Comparison of ENCODE assay signal across 22 cellular contexts in the genomic region with DNA sequence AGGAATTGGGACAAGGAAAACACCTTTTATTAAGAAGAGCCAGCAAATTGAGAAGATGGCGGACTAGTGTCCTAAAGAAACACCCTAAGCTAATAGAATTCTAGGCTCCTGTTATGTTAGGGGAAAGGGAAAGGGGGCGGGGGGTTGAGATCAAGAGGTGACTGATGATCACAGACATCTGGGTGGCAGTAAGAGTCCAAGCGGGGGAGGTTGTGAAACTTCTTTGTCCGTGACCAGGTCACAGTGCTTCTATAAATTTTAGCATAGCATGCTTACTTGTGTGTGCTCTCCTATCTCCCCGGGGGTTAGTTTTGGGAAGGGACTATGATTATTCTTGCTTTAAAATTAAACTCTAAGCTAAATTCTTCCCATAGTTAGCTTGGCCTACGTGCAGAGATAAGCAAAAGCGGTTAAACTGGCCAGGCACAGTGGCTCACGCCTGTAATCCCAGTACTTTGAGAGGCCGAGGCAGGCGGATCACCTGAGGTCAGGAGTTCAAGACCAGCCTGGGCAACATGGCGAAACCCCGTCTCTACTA.
DNase-seq lines count a peak whose midpoint lies in the region; ATAC-seq and TF ChIP-seq lines count a peak whose summit lies in the region.
"Had no signal": no experiment of that assay in that cellular context is flagged by ENCODE, and none has a peak within 500 bp of the region (broad histone marks: within the 10 kb centered on the region; RNA-seq: fewer than 3 reads in every experiment).

No MANE protein-coding gene starts in this region.

- no peak for TF ChIP-seq RAD21 in SK-N-SH (IDR thresholded peaks at IDR 0.05; ENCODE audit: low read length)

- H2BK120ac ChIP-seq in neuronal stem cell (ENCODE audit: low read depth, low read length) = no peak overlapping the region

- H3K9ac ChIP-seq in neural progenitor cell = no peak overlapping the region
- no peak overlapping the region for H3K9ac ChIP-seq in SK-N-SH
- H3K9ac ChIP-seq in GM23248 = no peak overlapping the region
- no peak overlapping the region for H3K9ac ChIP-seq in neuronal stem cell (ENCODE audit: low read depth, low read length, poor library complexity)
- H3K9ac ChIP-seq: BLaER1 treated with 17β-estradiol and CSF1 and Interleukin-3, amounts not matched to agents 10 nM and 100 nM had no signal

- H3K4me3 ChIP-seq in GM23338 (no peak overlapping the region), neural progenitor cell (no peak overlapping the region), SK-N-SH (ENCODE audit: low read depth in 2 of 2, low read length in 1 of 2) (no peak overlapping the region), GM23248 (no peak overlapping the region), neuronal stem cell (ENCODE audit: low read length in 2 of 2) (no peak overlapping the region), right cardiac atrium (ENCODE audit: low read length) (no peak overlapping the region)
- H3K4me3 ChIP-seq: A549; BLaER1 treated with 17β-estradiol and CSF1 and Interleukin-3, amounts not matched to agents 10 nM and 100 nM had no signal

- H3K27ac ChIP-seq in GM23338 (ENCODE audit: low read depth) (no peak overlapping the region), neural progenitor cell (no peak overlapping the region), SK-N-SH (ENCODE audit: low read depth in 2 of 2, low read length in 1 of 2) (no peak overlapping the region), GM23248 (no peak overlapping the region), neuronal stem cell (replicated peaks; ENCODE audit: low read length) (no peak overlapping the region), right cardiac atrium (ENCODE audit: low read length) (no peak overlapping the region)
- H3K27ac ChIP-seq: BLaER1 treated with 17β-estradiol and CSF1 and Interleukin-3, amounts not matched to agents 10 nM and 100 nM had no signal

- H3K9me3 Mint-ChIP-seq in GM23338 = no peaks in the 10 kb centered on the region; the same call in 2 of the 3 replicates
- H3K9me3 Mint-ChIP-seq in neural progenitor cell = peaks cover 3% of the 10 kb centered on the region
- H3K9me3 Mint-ChIP-seq: CD4-positive, alpha-beta T cell had no signal

- H3K79me2 ChIP-seq in GM23338 (replicated peaks; ENCODE audit: insufficient read depth) (no peaks in the 10 kb centered on the region), neural progenitor cell (ENCODE audit: low read depth) (peaks cover 49% of the 10 kb centered on the region), SK-N-SH (ENCODE audit: insufficient read depth) (no peaks in the 10 kb centered on the region), GM23248 (ENCODE audit: insufficient read depth) (no peaks in the 10 kb centered on the region)

- no peak overlapping the region for H3K23ac ChIP-seq in neuronal stem cell (ENCODE audit: low read depth, low read length, poor library complexity)

- no peak overlapping the region for H3K18ac ChIP-seq in neuronal stem cell (ENCODE audit: low read length)

- no peak overlapping the region for H3K4ac ChIP-seq in neuronal stem cell (ENCODE audit: low read length)

- peaks cover 8% of the 10 kb centered on the region; the same call in 1 of the 2 replicates for H3K4me1 ChIP-seq in GM23338 (ENCODE audit: insufficient read depth)
- peaks cover 33% of the 10 kb centered on the region for H3K4me1 ChIP-seq in neural progenitor cell
- H3K4me1 ChIP-seq in SK-N-SH (ENCODE audit: control insufficient read depth in 1 of 2, insufficient read depth in 2 of 2, low read depth in 1 of 2, low read length in 1 of 2) = peaks cover 0 to 7% of the 10 kb centered on the region in 2 experiments; a peak in 1 of 4 replicates
- peaks cover 13% of the 10 kb centered on the region; the same call in 1 of the 2 replicates for H3K4me1 ChIP-seq in GM23248 (ENCODE audit: insufficient read depth)
- H3K4me1 ChIP-seq in neuronal stem cell (ENCODE audit: control insufficient read depth in 2 of 2, insufficient read depth in 1 of 2, low read depth in 1 of 2, low read length in 2 of 2) = peaks cover 11 to 16% of the 10 kb centered on the region in 2 donors
- H3K4me1 ChIP-seq in right cardiac atrium (ENCODE audit: control insufficient read depth, insufficient read depth, low read length) = no peaks in the 10 kb centered on the region
- H3K4me1 ChIP-seq: BE2C had no signal

- H3K27me3 ChIP-seq in GM23338 (ENCODE audit: insufficient read depth) (no peaks in the 10 kb centered on the region), neural progenitor cell (no peaks in the 10 kb centered on the region), SK-N-SH (ENCODE audit: insufficient read depth) (no peaks in the 10 kb centered on the region), GM23248 (replicated peaks; ENCODE audit: insufficient read depth) (no peaks in the 10 kb centered on the region), neuronal stem cell (ENCODE audit: control insufficient read depth in 3 of 3, insufficient read depth in 3 of 3, low read depth in 1 of 3, low read length in 3 of 3) (no peaks in the 10 kb centered on the region), right cardiac atrium (ENCODE audit: control insufficient read depth, insufficient read depth) (no peaks in the 10 kb centered on the region)
- H3K27me3 ChIP-seq: BE2C; BLaER1 treated with 17β-estradiol and CSF1 and Interleukin-3, amounts not matched to agents 10 nM and 100 nM had no signal

- ATAC-seq in GM23338 = no peak
- ATAC-seq in right cardiac atrium = no peak
- ATAC-seq: A549, HCT116 had no signal

- TF ChIP-seq CTCF in GM23338 (conservative IDR thresholded peaks at IDR 0.05; ENCODE audit: low read depth in 2 of 2) (no peak), neural progenitor cell (IDR thresholded peaks at IDR 0.05) (no peak), SK-N-SH (IDR thresholded peaks at IDR 0.05) (no peak)

- in situ Hi-C loops in GM23248 (cut with MboI) = loop anchor here (10.0 kb wide), 1 partner anchor 189 kb away; no protein-coding TSS in a partner anchor

- H3K9me3 ChIP-seq in neural progenitor cell (ENCODE audit: low read depth) (no peaks in the 10 kb centered on the region), SK-N-SH (no peaks in the 10 kb centered on the region), GM23248 (ENCODE audit: low read depth) (no peaks in the 10 kb centered on the region), neuronal stem cell (replicated peaks in 1 of 2; ENCODE audit: control insufficient read depth in 2 of 2, insufficient read depth in 1 of 2, low read depth in 1 of 2, low read length in 2 of 2) (no peaks in the 10 kb centered on the region), right cardiac atrium (ENCODE audit: control insufficient read depth, low read length) (no peaks in the 10 kb centered on the region)
- H3K9me3 ChIP-seq: A549; BE2C; BLaER1 treated with 17β-estradiol and CSF1 and Interleukin-3, amounts not matched to agents 10 nM and 100 nM had no signal

- no peak for DNase-seq in GM23338 (ENCODE audit: low spot score)
- DNase-seq in left kidney (ENCODE audit: low read depth, low spot score) = peak; percentile 74
- no peak for DNase-seq in neural progenitor cell (ENCODE audit: low spot score)
- DNase-seq in SK-N-SH = no peak
- no peak for DNase-seq in GM23248
- DNase-seq in neuronal stem cell (ENCODE audit: low spot score) = no peak
- no peak for DNase-seq in right cardiac atrium
- DNase-seq: 8988T; ACHN; AML-193; BE2C; Calu3; CD4-positive, alpha-beta T cell; CD8-positive, alpha-beta memory T cell; DMS53; DMS79 treated with DMSO at 0.1 percent for 48 hours; GF-D8; H9 had no signal

- H3K36me3 Mint-ChIP-seq in GM23338 (ENCODE audit: low read depth) (0 out of 3 replicates have a peak, but pooled peaks cover 6% of the 10 kb centered on the region), neural progenitor cell (peaks cover 9% of the 10 kb centered on the region)
- H3K36me3 Mint-ChIP-seq: CD14-positive monocyte; CD8-positive, alpha-beta memory T cell had no signal

- H3K4me2 ChIP-seq in GM23338 = no peak overlapping the region
- no peak overlapping the region for H3K4me2 ChIP-seq in neural progenitor cell
- H3K4me2 ChIP-seq in SK-N-SH = no peak overlapping the region
- H3K4me2 ChIP-seq in GM23248 (ENCODE audit: unreplicated experiment) = no peak overlapping the region
- H3K4me2 ChIP-seq in neuronal stem cell (ENCODE audit: insufficient read depth, low read length, poor library complexity, severe bottlenecking) = no peak overlapping the region
- H3K4me2 ChIP-seq: A549; BLaER1 treated with 17β-estradiol and CSF1 and Interleukin-3, amounts not matched to agents 10 nM and 100 nM had no signal

- no peak overlapping the region for H2BK12ac ChIP-seq in neuronal stem cell (ENCODE audit: low read length)

- H3K27ac Mint-ChIP-seq in GM23338 = 0 out of 2 replicates have a peak overlapping the region, but pooled peaks have one; percentile 45
- peak overlapping the region; percentile 99 for H3K27ac Mint-ChIP-seq in neural progenitor cell
- H3K27ac Mint-ChIP-seq: CD14-positive monocyte; CD4-positive, alpha-beta T cell; CD8-positive, alpha-beta memory T cell; H9 had no signal

- no peaks in the 10 kb centered on the region for H3K36me3 ChIP-seq in GM23338 (ENCODE audit: insufficient read depth)
- H3K36me3 ChIP-seq in neural progenitor cell = no peaks in the 10 kb centered on the region
- H3K36me3 ChIP-seq in SK-N-SH (replicated peaks in 1 of 2; ENCODE audit: control insufficient read depth in 1 of 2, insufficient read depth in 2 of 2, low read length in 1 of 2) = no peaks in the 10 kb centered on the region
- H3K36me3 ChIP-seq in GM23248 (ENCODE audit: low read depth) = no peaks in the 10 kb centered on the region
- H3K36me3 ChIP-seq in neuronal stem cell (replicated peaks in 1 of 2; ENCODE audit: control insufficient read depth in 2 of 2, insufficient read depth in 2 of 2, low read length in 2 of 2) = no peaks in the 10 kb centered on the region
- H3K36me3 ChIP-seq: BE2C; BLaER1 treated with 17β-estradiol and CSF1 and Interleukin-3, amounts not matched to agents 10 nM and 100 nM had no signal

- H3K14ac ChIP-seq in neuronal stem cell (ENCODE audit: low read length) = no peak overlapping the region

- peaks cover 16% of the 10 kb centered on the region for H3K4me1 Mint-ChIP-seq in GM23338
- peaks cover 40% of the 10 kb centered on the region for H3K4me1 Mint-ChIP-seq in neural progenitor cell
- H3K4me1 Mint-ChIP-seq: CD14-positive monocyte; CD8-positive, alpha-beta memory T cell had no signal

- no peak overlapping the region for H2BK15ac ChIP-seq in neuronal stem cell (ENCODE audit: low read length)

- no peaks in the 10 kb centered on the region for H4K20me1 ChIP-seq in GM23338 (replicated peaks; ENCODE audit: insufficient read depth)
- H4K20me1 ChIP-seq in neural progenitor cell (ENCODE audit: low read depth) = no peaks in the 10 kb centered on the region
- H4K20me1 ChIP-seq in SK-N-SH (ENCODE audit: insufficient read depth) = no peaks in the 10 kb centered on the region
- H4K20me1 ChIP-seq in GM23248 (ENCODE audit: insufficient read depth) = no peaks in the 10 kb centered on the region
- H4K20me1 ChIP-seq: BLaER1 treated with 17β-estradiol and CSF1 and Interleukin-3, amounts not matched to agents 10 nM and 100 nM had no signal

- CTCF ChIA-PET in SK-N-SH (lab: Yijun Ruan, JAX) = interaction anchor here (0.7 to 1.7 kb wide), 2 partner anchors 11 to 186 kb away, joined by 5 to 10 read pairs; no protein-coding TSS in a partner anchor

- no peak overlapping the region for H3K4me3 Mint-ChIP-seq in GM23338
- no peak overlapping the region for H3K4me3 Mint-ChIP-seq in neural progenitor cell
- H3K4me3 Mint-ChIP-seq: CD14-positive monocyte; CD4-positive, alpha-beta T cell; CD8-positive, alpha-beta memory T cell; H9 had no signal

- WGBS in SK-N-SH (ENCODE audit: low lambda C conversion rate) = 87% methylated on average over 12 of the region's 12 CpGs
- WGBS in GM23248 (ENCODE audit: low coverage in 1 of 2, low lambda C conversion rate in 2 of 2, missing lambda C conversion rate in 2 of 2), 2 experiments = 90 to 95% methylated on average over 12 of the region's 12 CpGs
- WGBS in neuronal stem cell (ENCODE audit: extremely low coverage in 2 of 2, insufficient read length in 2 of 2, insufficient replicate concordance in 1 of 2), 2 donors = no CpG with 5 or more reads among the region's 12 CpGs
- WGBS in right cardiac atrium = 91% methylated on average over 12 of the region's 12 CpGs

- H2AK5ac ChIP-seq in neuronal stem cell (ENCODE audit: low read depth, low read length) = no peak overlapping the region

- POLR2A ChIA-PET in SK-N-SH (lab: Yijun Ruan, JAX) = no interaction called here

- intact Hi-C loops in right cardiac atrium (cut with DNase I) = loop anchor here in 1 of 4 donors (10.0 kb wide), 1 partner anchor 179 kb away; no protein-coding TSS in a partner anchor

- TF ChIP-seq EP300 in SK-N-SH (IDR thresholded peaks at IDR 0.05; ENCODE audit: borderline replicate concordance in 1 of 2, low read depth in 1 of 2, low read length in 1 of 2) = no peak

- H4K91ac ChIP-seq in neuronal stem cell (ENCODE audit: low read depth, low read length, poor library complexity) = no peak overlapping the region

- H3K9me2 ChIP-seq in GM23338 (ENCODE audit: insufficient read depth) (no peaks in the 10 kb centered on the region), SK-N-SH (no peaks in the 10 kb centered on the region), GM23248 (ENCODE audit: insufficient read depth) (no peaks in the 10 kb centered on the region)

- H3F3A ChIP-seq in GM23338 (replicated peaks; ENCODE audit: low read depth) (no peaks in the 10 kb centered on the region), neural progenitor cell (ENCODE audit: low read depth) (peaks cover 20% of the 10 kb centered on the region), SK-N-SH (replicated peaks; ENCODE audit: insufficient read depth) (no peaks in the 10 kb centered on the region), GM23248 (ENCODE audit: insufficient read depth) (no peaks in the 10 kb centered on the region)

- no peak overlapping the region for H4K8ac ChIP-seq in neuronal stem cell (ENCODE audit: low read depth, low read length)

- H3K27me3 Mint-ChIP-seq in GM23338 (ENCODE audit: insufficient read depth, low read depth, poor library complexity) (peaks cover 5% of the 10 kb centered on the region), neural progenitor cell (ENCODE audit: insufficient read depth, low read depth) (peaks cover 2% of the 10 kb centered on the region)
- H3K27me3 Mint-ChIP-seq: CD4-positive, alpha-beta T cell had no signal

- H2BK5ac ChIP-seq in neuronal stem cell (ENCODE audit: low read length) = no peak overlapping the region

- peaks cover 4% of the 10 kb centered on the region for H3K79me1 ChIP-seq in neuronal stem cell (ENCODE audit: low read depth, low read length)

- H2AFZ ChIP-seq in GM23338 = no peak overlapping the region
- H2AFZ ChIP-seq in neural progenitor cell (replicated peaks) = no peak overlapping the region
- H2AFZ ChIP-seq in SK-N-SH (ENCODE audit: low read depth) = no peak overlapping the region
- H2AFZ ChIP-seq in GM23248 = no peak overlapping the region
- H2AFZ ChIP-seq in neuronal stem cell (ENCODE audit: low read length) = no peak overlapping the region
